ENCODE assay signal across 24 cellular contexts in the genomic region with DNA sequence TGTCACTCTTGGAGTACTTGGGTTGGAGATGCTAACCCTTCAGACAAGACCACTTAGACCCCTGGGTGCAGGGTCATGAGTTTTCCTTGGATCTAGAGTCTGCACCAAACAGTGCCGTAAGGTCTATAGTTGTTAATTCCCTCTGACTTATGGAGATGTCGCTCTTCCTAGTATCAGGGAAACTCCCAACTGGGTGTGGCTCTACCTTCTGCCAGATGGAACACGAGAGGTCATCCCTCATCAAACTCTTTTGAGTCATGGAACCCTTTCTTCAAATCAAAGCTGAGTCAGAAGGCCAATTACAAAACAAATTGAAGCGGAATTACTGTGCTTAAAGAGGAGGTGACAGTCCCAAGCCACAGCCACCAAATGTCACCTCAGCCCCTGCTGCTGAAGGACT.
"Had no signal": no experiment of that assay in that cellular context is flagged by ENCODE, and none has a peak within 500 bp of the region (broad histone marks: within the 10 kb centered on the region; RNA-seq: fewer than 3 reads in every experiment).

No MANE protein-coding gene starts in this region.

- H3K4me3 Mint-ChIP-seq: activated CD4-positive, alpha-beta memory T cell treated with anti-CD3 and anti-CD28 coated beads, Interleukin-2, amount 10 ng/mL, durations not matched to agents 7 days and 5 days; activated CD8-positive, alpha-beta memory T cell treated with anti-CD3 and anti-CD28 coated beads, Interleukin-2, amount 10 ng/mL, durations not matched to agents 7 days and 5 days; activated naive CD8-positive, alpha-beta T cell treated with anti-CD3 and anti-CD28 coated beads, Interleukin-2, amount 10 ng/mL, durations not matched to agents 7 days and 5 days; nephron progenitor cell; stimulated activated naive B cell treated with anti-CD40 and anti-IgM and Interleukin-4, amounts not matched to agents 10 μg/mL and 1 μg/mL and 100 μg/mL, for 72 hours; T-helper 2 cell treated with Interferon-gamma antibody and Interleukin-4, amounts not matched to agents 5 μg/mL and 100 μg/mL, for 36 hours had no signal

- H3K4me3 ChIP-seq: body of pancreas, esophagus squamous epithelium, lung, thoracic aorta, upper lobe of right lung had no signal

- H3K27ac ChIP-seq: body of pancreas, thoracic aorta, upper lobe of right lung had no signal

- FAIRE-seq: colon, endometrium had no signal

- H3K4me1 Mint-ChIP-seq: activated CD4-positive, alpha-beta memory T cell treated with anti-CD3 and anti-CD28 coated beads, Interleukin-2, amount 10 ng/mL, durations not matched to agents 7 days and 5 days; activated CD8-positive, alpha-beta memory T cell treated with anti-CD3 and anti-CD28 coated beads, Interleukin-2, amount 10 ng/mL, durations not matched to agents 7 days and 5 days; activated naive CD8-positive, alpha-beta T cell treated with anti-CD3 and anti-CD28 coated beads, Interleukin-2, amount 10 ng/mL, durations not matched to agents 7 days and 5 days had no signal

- H3K4me1 ChIP-seq: body of pancreas had no signal

- H3K27me3 ChIP-seq: body of pancreas, upper lobe of right lung had no signal

- DNase-seq: activated CD4-positive, alpha-beta memory T cell treated with anti-CD3 and anti-CD28 coated beads, Interleukin-2, amount 10 ng/mL, durations not matched to agents 7 days and 5 days; activated CD4-positive, alpha-beta T cell treated with anti-CD3 and anti-CD28 coated beads for 48 hours; activated CD4-positive, CD25-positive, alpha-beta regulatory T cell; activated CD8-positive, alpha-beta memory T cell treated with anti-CD3 and anti-CD28 coated beads, Interleukin-2, amount 10 ng/mL, durations not matched to agents 7 days and 5 days; activated naive CD4-positive, alpha-beta T cell treated with Interleukin-2 at 50 U/mL for 16 hours; activated naive CD8-positive, alpha-beta T cell treated with anti-CD3 and anti-CD28 coated beads, Interleukin-2, amount 10 ng/mL, durations not matched to agents 7 days and 5 days; activated T-cell treated with anti-CD3 and anti-CD28 coated beads, Interleukin-2, amount 50 U/mL, for 1 hour; amygdala; central memory CD4-positive, alpha-beta T cell; esophagus squamous epithelium; foreskin melanocyte; hypothalamus; midbrain; nephron progenitor cell; nucleus accumbens; stimulated activated naive B cell treated with anti-CD40 and anti-IgM and Interleukin-4, amounts not matched to agents 10 μg/mL and 1 μg/mL and 100 μg/mL, for 72 hours; upper lobe of right lung had no signal

- H3K27ac Mint-ChIP-seq: activated CD4-positive, alpha-beta memory T cell treated with anti-CD3 and anti-CD28 coated beads, Interleukin-2, amount 10 ng/mL, durations not matched to agents 7 days and 5 days; activated CD8-positive, alpha-beta memory T cell treated with anti-CD3 and anti-CD28 coated beads, Interleukin-2, amount 10 ng/mL, durations not matched to agents 7 days and 5 days; activated naive CD8-positive, alpha-beta T cell treated with anti-CD3 and anti-CD28 coated beads, Interleukin-2, amount 10 ng/mL, durations not matched to agents 7 days and 5 days; activated T-helper 2 cell treated with anti-CD3 and anti-CD28 coated beads, Interferon-gamma antibody, Interleukin-2, Interleukin-4, amounts not matched to agents 10 μg/mL and 5 μg/mL and 100 μg/mL, durations not matched to agents 14 hours and 24 hours and 36 hours; nephron progenitor cell; stimulated activated naive B cell treated with anti-CD40 and anti-IgM and Interleukin-4, amounts not matched to agents 10 μg/mL and 1 μg/mL and 100 μg/mL, for 72 hours; T-helper 2 cell treated with Interferon-gamma antibody and Interleukin-4, amounts not matched to agents 5 μg/mL and 100 μg/mL, for 36 hours had no signal

- H3K36me3 Mint-ChIP-seq: activated CD8-positive, alpha-beta memory T cell treated with anti-CD3 and anti-CD28 coated beads, Interleukin-2, amount 10 ng/mL, durations not matched to agents 7 days and 5 days; activated naive CD8-positive, alpha-beta T cell treated with anti-CD3 and anti-CD28 coated beads, Interleukin-2, amount 10 ng/mL, durations not matched to agents 7 days and 5 days; stimulated activated naive B cell treated with anti-CD40 and anti-IgM and Interleukin-4, amounts not matched to agents 10 μg/mL and 1 μg/mL and 100 μg/mL, for 72 hours had no signal

- H3K36me3 ChIP-seq: esophagus squamous epithelium, thoracic aorta, upper lobe of right lung had no signal

- H3K9me3 Mint-ChIP-seq: activated CD4-positive, alpha-beta memory T cell treated with anti-CD3 and anti-CD28 coated beads, Interleukin-2, amount 10 ng/mL, durations not matched to agents 7 days and 5 days; activated T-helper 2 cell treated with anti-CD3 and anti-CD28 coated beads, Interferon-gamma antibody, Interleukin-2, Interleukin-4, amounts not matched to agents 10 μg/mL and 5 μg/mL and 100 μg/mL, durations not matched to agents 14 hours and 24 hours and 36 hours; nephron progenitor cell; T-helper 2 cell treated with Interferon-gamma antibody and Interleukin-4, amounts not matched to agents 5 μg/mL and 100 μg/mL, for 36 hours had no signal

- H3K9me3 ChIP-seq: body of pancreas, esophagus squamous epithelium, thoracic aorta, upper lobe of right lung had no signal

- H3K27me3 Mint-ChIP-seq: activated naive CD8-positive, alpha-beta T cell treated with anti-CD3 and anti-CD28 coated beads, Interleukin-2, amount 10 ng/mL, durations not matched to agents 7 days and 5 days had no signal
